Comparison of ENCODE assay signal across 9 cellular contexts in genomic region chr2:170505631-170506270, GRCh38.
DNase-seq lines count a peak whose midpoint lies in the region; ATAC-seq and TF ChIP-seq lines count a peak whose summit lies in the region.
"Had no signal": no experiment of that assay in that cellular context is flagged by ENCODE, and none has a peak within 500 bp of the region (broad histone marks: within the 10 kb centered on the region; RNA-seq: fewer than 3 reads in every experiment).

No MANE protein-coding gene starts in this region.

- H3K4me3 ChIP-seq in DND-41 (ENCODE audit: low read depth in 1 of 2, low read length in 2 of 2) = no peak overlapping the region
- H3K4me3 ChIP-seq in ovary = peak overlapping the region; percentile 17

- H3K27me3 Mint-ChIP-seq in activated T-helper 1 cell treated with anti-CD3 and anti-CD28 coated beads, Interleukin-12 subunit alpha, Interleukin-12 subunit beta, Interleukin-2, Interleukin-4 antibody, amounts not matched to agents 30 ng/mL and 10 ng/mL and 1 ng/mL, durations not matched to agents 14 hours and 24 hours and 36 hours (ENCODE audit: insufficient read depth) = peaks cover 13% of the 10 kb centered on the region

- TF ChIP-seq CTCF in DND-41 (IDR thresholded peaks at IDR 0.05; ENCODE audit: borderline replicate concordance, extremely low read depth, low read length, poor library complexity, severe bottlenecking) = no peak
- no peak for TF ChIP-seq CTCF in ovary (IDR thresholded peaks at IDR 0.05)

- no peaks in the 10 kb centered on the region for H3K9me3 Mint-ChIP-seq in activated T-helper 1 cell treated with anti-CD3 and anti-CD28 coated beads, Interleukin-12 subunit alpha, Interleukin-12 subunit beta, Interleukin-2, Interleukin-4 antibody, amounts not matched to agents 30 ng/mL and 10 ng/mL and 1 ng/mL, durations not matched to agents 14 hours and 24 hours and 36 hours

- H3K4me3 Mint-ChIP-seq in activated T-helper 1 cell treated with anti-CD3 and anti-CD28 coated beads, Interleukin-12 subunit alpha, Interleukin-12 subunit beta, Interleukin-2, Interleukin-4 antibody, amounts not matched to agents 30 ng/mL and 10 ng/mL and 1 ng/mL, durations not matched to agents 14 hours and 24 hours and 36 hours = no peak overlapping the region

- TF ChIP-seq EP300 in ovary (IDR thresholded peaks at IDR 0.05) = no peak

- H3K4me1 ChIP-seq in DND-41 (ENCODE audit: insufficient read depth, low read length) = peaks cover 8% of the 10 kb centered on the region; the same call in 1 of the 2 replicates
- H3K4me1 ChIP-seq in ovary (ENCODE audit: insufficient read depth) = no peaks in the 10 kb centered on the region

- no peak for DNase-seq in DND-41
- no peak for DNase-seq in activated T-helper 1 cell treated with anti-CD3 and anti-CD28 coated beads, Interleukin-12 subunit alpha, Interleukin-12 subunit beta, Interleukin-2, Interleukin-4 antibody, amounts not matched to agents 30 ng/mL and 10 ng/mL and 1 ng/mL, durations not matched to agents 14 hours and 24 hours and 36 hours (ENCODE audit: low spot score)
- peak; percentile 97 for DNase-seq in globus pallidus (ENCODE audit: low spot score)
- DNase-seq in ovary = peak; percentile 71 to 85 (median 79)
- DNase-seq in mesenteric fat pad (ENCODE audit: low spot score) = no peak
- DNase-seq: NK-92 treated with Interleukin-12 subunit alpha and Interleukin-12 subunit beta, amount 100 ng/mL, for 24 hours had no signal

- H3K4me1 Mint-ChIP-seq in activated T-helper 1 cell treated with anti-CD3 and anti-CD28 coated beads, Interleukin-12 subunit alpha, Interleukin-12 subunit beta, Interleukin-2, Interleukin-4 antibody, amounts not matched to agents 30 ng/mL and 10 ng/mL and 1 ng/mL, durations not matched to agents 14 hours and 24 hours and 36 hours (ENCODE audit: low read depth) = peaks cover 28% of the 10 kb centered on the region

- no peak for TF ChIP-seq POLR2A in ovary (IDR thresholded peaks at IDR 0.05)

- H3K36me3 Mint-ChIP-seq in activated T-helper 1 cell treated with anti-CD3 and anti-CD28 coated beads, Interleukin-12 subunit alpha, Interleukin-12 subunit beta, Interleukin-2, Interleukin-4 antibody, amounts not matched to agents 30 ng/mL and 10 ng/mL and 1 ng/mL, durations not matched to agents 14 hours and 24 hours and 36 hours (ENCODE audit: low read depth) = no peaks in the 10 kb centered on the region

- peak overlapping the region; percentile 5; the same call in 1 of the 2 replicates for H3K4me2 ChIP-seq in DND-41 (ENCODE audit: insufficient read depth, low read length)

- H3K36me3 ChIP-seq in DND-41 (ENCODE audit: insufficient read depth, low read length) (no peaks in the 10 kb centered on the region), ovary (no peaks in the 10 kb centered on the region)

- H3K27me3 ChIP-seq in DND-41 (ENCODE audit: insufficient read depth, low read length, poor library complexity) = peaks cover 34% of the 10 kb centered on the region
- no peaks in the 10 kb centered on the region for H3K27me3 ChIP-seq in ovary

- no peak overlapping the region for H3K27ac ChIP-seq in DND-41 (ENCODE audit: low read length)
- H3K27ac ChIP-seq in ovary = peak overlapping the region in 1 of 2 donors; percentile 51

- intact Hi-C loops in activated T-helper 1 cell treated with anti-CD3 and anti-CD28 coated beads, Interleukin-12 subunit alpha, Interleukin-12 subunit beta, Interleukin-2, Interleukin-4 antibody, amounts not matched to agents 30 ng/mL and 10 ng/mL and 1 ng/mL, durations not matched to agents 14 hours and 24 hours and 36 hours (cut with micrococcal nuclease) = no loop called here
- intact Hi-C loops in ovary (cut with DNase I) = no loop called here

- H3K9me3 ChIP-seq in DND-41 (ENCODE audit: insufficient read depth, low read length, severe bottlenecking) (no peaks in the 10 kb centered on the region), ovary (no peaks in the 10 kb centered on the region)

- H2AFZ ChIP-seq in DND-41 (ENCODE audit: low read depth, low read length) = no peak overlapping the region

- H4K20me1 ChIP-seq in DND-41 (ENCODE audit: insufficient read depth, low read length) = peaks cover 5% of the 10 kb centered on the region; the same call in 1 of the 2 replicates

- ATAC-seq in DND-41 (ENCODE audit: insufficient read depth, low read depth) (no peak), HG03457 (IDR thresholded peaks at IDR 0.05; ENCODE audit: unreplicated experiment) (no peak), HG02981 (IDR thresholded peaks at IDR 0.05; ENCODE audit: unreplicated experiment) (no peak), HG03039 (IDR thresholded peaks at IDR 0.05; ENCODE audit: unreplicated experiment) (no peak)

- no peaks in the 10 kb centered on the region for H3K79me2 ChIP-seq in DND-41 (ENCODE audit: insufficient read depth, low read length)

- H3K27ac Mint-ChIP-seq in activated T-helper 1 cell treated with anti-CD3 and anti-CD28 coated beads, Interleukin-12 subunit alpha, Interleukin-12 subunit beta, Interleukin-2, Interleukin-4 antibody, amounts not matched to agents 30 ng/mL and 10 ng/mL and 1 ng/mL, durations not matched to agents 14 hours and 24 hours and 36 hours = peak overlapping the region; percentile 5

- H3K9ac ChIP-seq in DND-41 (ENCODE audit: low read depth, low read length) = no peak overlapping the region

- WGBS in ovary, 3 donors = 2 to 7% (median 3%) methylated on average over 6 of the region's 6 CpGs

Comparison
In these comparisons a context has a peak if more than half of its experiments do, and no peak if none do; other contexts are left out.
1. DNase-seq: peak in globus pallidus (single experiment) and ovary (5 of 5); none in DND-41 (single experiment), activated T-helper 1 cell treated with anti-CD3 and anti-CD28 coated beads, Interleukin-12 subunit alpha, Interleukin-12 subunit beta, Interleukin-2, Interleukin-4 antibody, amounts not matched to agents 30 ng/mL and 10 ng/mL and 1 ng/mL, durations not matched to agents 14 hours and 24 hours and 36 hours (single experiment) and mesenteric fat pad (single experiment).